1 cellular context compared by ENCODE assay signal in the genomic region with DNA sequence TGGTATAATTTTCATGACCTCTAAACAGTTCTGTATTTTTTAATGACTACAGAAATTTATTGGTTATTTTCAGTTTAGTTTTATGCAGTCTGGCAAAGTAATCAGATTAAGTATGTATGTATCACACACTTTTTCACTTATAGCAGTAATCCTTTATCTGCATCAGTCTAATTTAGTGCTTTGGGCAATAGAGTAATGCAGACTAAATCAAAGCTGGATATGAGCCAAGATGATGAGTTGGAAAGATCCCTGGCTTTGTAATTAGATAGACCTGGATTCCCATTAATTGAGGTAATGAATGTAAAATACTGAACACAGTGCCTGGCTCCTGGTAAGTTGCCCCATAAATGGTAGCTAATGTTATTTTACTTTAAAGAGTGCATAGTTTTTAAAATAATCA.
TF ChIP-seq lines count a peak whose summit lies in the region.

No MANE protein-coding gene starts in this region.

TF ChIP-seq in IMR-90, 13 proteins besides CTCF, POLR2A, EP300 and RAD21 (continued from another document):
- no peak for TF ChIP-seq ELK1 (IDR thresholded peaks at IDR 0.05; ENCODE audit: borderline replicate concordance, low read depth, low read length)
- no peak for TF ChIP-seq RFX5 (IDR thresholded peaks at IDR 0.05; ENCODE audit: low read depth, low read length)
- no peak for TF ChIP-seq CHD1 (IDR thresholded peaks at IDR 0.05; ENCODE audit: low read depth, low read length)
- no peak for TF ChIP-seq SMC3 (IDR thresholded peaks at IDR 0.05; ENCODE audit: low read depth, low read length)
TF ChIP-seq in IMR-90: peak in this region for 0.
